ENCODE assay signal across 24 cellular contexts in the genomic region with DNA sequence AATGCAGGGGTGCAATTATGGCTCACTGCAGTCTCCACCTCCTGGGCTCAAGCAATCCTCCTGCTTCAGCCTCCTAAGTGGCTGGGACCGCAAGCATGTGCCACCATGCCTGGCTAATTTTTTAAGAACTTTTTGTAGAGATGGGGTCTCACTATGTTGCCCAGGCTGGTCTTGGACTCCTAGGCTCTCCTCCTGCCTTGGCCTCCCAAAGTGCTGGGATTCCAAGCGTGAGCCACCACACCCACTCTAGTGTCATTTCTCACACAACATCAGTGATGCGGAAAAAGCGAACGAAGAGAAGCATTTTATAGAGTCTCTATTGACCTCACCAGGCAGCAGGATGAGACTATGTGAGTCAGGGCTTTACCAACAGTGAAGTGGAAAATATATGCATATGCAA.
DNase-seq lines count a peak whose midpoint lies in the region; ATAC-seq, FAIRE-seq and TF ChIP-seq lines count a peak whose summit lies in the region.
"Had no signal": no experiment of that assay in that cellular context is flagged by ENCODE, and none has a peak within 500 bp of the region (broad histone marks: within the 10 kb centered on the region; RNA-seq: fewer than 3 reads in every experiment).

No MANE protein-coding gene starts in this region.

- FAIRE-seq in K562 (lab: Jason Lieb, UNC) = no peak
- FAIRE-seq: A204.1, D721Med, G401.6, GM12891, GM19239 had no signal

- 98% methylated on average over 5 of the region's 5 CpGs for WGBS in K562 (ENCODE audit: insufficient coverage, low coverage, missing lambda C conversion rate)

- H3K27me3 ChIP-seq in K562 (ENCODE audit: control insufficient read depth in 2 of 2, insufficient read depth in 2 of 2, low read length in 2 of 2) = no peaks in the 10 kb centered on the region
- no peaks in the 10 kb centered on the region for H3K27me3 ChIP-seq in Peyer's patch
- H3K27me3 ChIP-seq: BE2C, BLaER1 had no signal

- no peaks in the 10 kb centered on the region for H3K36me3 Mint-ChIP-seq in activated naive CD8-positive, alpha-beta T cell treated with anti-CD3 and anti-CD28 coated beads, Interleukin-2, amount 50 U/mL, for 24 hours (ENCODE audit: low read depth)
- H3K36me3 Mint-ChIP-seq: CD4-positive, CD25-positive, alpha-beta regulatory T cell; CD8-positive, alpha-beta memory T cell had no signal

- no peak overlapping the region for H3K9ac ChIP-seq in K562 (ENCODE audit: insufficient read depth in 1 of 2, low read depth in 2 of 2, low read length in 2 of 2)
- H3K9ac ChIP-seq: BLaER1 had no signal

- no TSS peak for BruUV-seq in K562 (replicated peaks; lab: Mats Ljungman, UMichigan)

- no peak overlapping the region for H3K4me2 ChIP-seq in K562 (ENCODE audit: insufficient read depth, low read length)
- H3K4me2 ChIP-seq: BLaER1 had no signal

- no peaks in the 10 kb centered on the region for H3K9me3 Mint-ChIP-seq in activated naive CD8-positive, alpha-beta T cell treated with anti-CD3 and anti-CD28 coated beads, Interleukin-2, amount 50 U/mL, for 24 hours
- H3K9me3 Mint-ChIP-seq: CD14-positive monocyte; CD4-positive, alpha-beta memory T cell; CD4-positive, CD25-positive, alpha-beta regulatory T cell; CD8-positive, alpha-beta memory T cell had no signal

- H3K9me3 ChIP-seq in HEK293 (ENCODE audit: control insufficient read depth, insufficient read depth, low read depth, low read length) (no peaks in the 10 kb centered on the region), K562 (replicated peaks; ENCODE audit: control insufficient read depth, insufficient read depth, low read depth, low read length) (no peaks in the 10 kb centered on the region), Peyer's patch (no peaks in the 10 kb centered on the region)
- H3K9me3 ChIP-seq: BE2C, BLaER1 had no signal

- in situ Hi-C loops in Caki2 (cut with HindIII; ENCODE audit: low pct_unique_long_range_greater_than_20kb, low sequenced_read_pairs) (no loop called here), K562 (cut with MboI) (no loop called here)

- POLR2A ChIA-PET in HEK293 (lab: Yijun Ruan, JAX) (no interaction called here), K562 (lab: Yijun Ruan, JAX) (no interaction called here)

- H3K4me3 ChIP-seq in HEK293 (ENCODE audit: low read depth, low read length) (no peak overlapping the region), K562 (no peak overlapping the region), Peyer's patch (no peak overlapping the region)
- H3K4me3 ChIP-seq: BLaER1 had no signal

- H3K27ac Mint-ChIP-seq in activated naive CD8-positive, alpha-beta T cell treated with anti-CD3 and anti-CD28 coated beads, Interleukin-2, amount 50 U/mL, for 24 hours = no peak overlapping the region
- H3K27ac Mint-ChIP-seq: CD14-positive monocyte; CD4-positive, alpha-beta memory T cell; CD4-positive, CD25-positive, alpha-beta regulatory T cell; CD8-positive, alpha-beta memory T cell had no signal

- TF ChIP-seq EP300 in K562 (IDR thresholded peaks at IDR 0.05; ENCODE audit: low read length) = no peak

- no peaks in the 10 kb centered on the region for H4K20me1 ChIP-seq in K562 (replicated peaks; ENCODE audit: control insufficient read depth, insufficient read depth, low read length)
- H4K20me1 ChIP-seq: BLaER1 had no signal

- no peak overlapping the region for H3K4me3 Mint-ChIP-seq in activated naive CD8-positive, alpha-beta T cell treated with anti-CD3 and anti-CD28 coated beads, Interleukin-2, amount 50 U/mL, for 24 hours
- H3K4me3 Mint-ChIP-seq: CD14-positive monocyte; CD4-positive, alpha-beta memory T cell; CD4-positive, CD25-positive, alpha-beta regulatory T cell; CD8-positive, alpha-beta memory T cell had no signal

- H3K4me1 ChIP-seq in HEK293 (ENCODE audit: control insufficient read depth, insufficient read depth, low read length) (no peaks in the 10 kb centered on the region), K562 (replicated peaks in 1 of 2; ENCODE audit: control insufficient read depth in 2 of 2, insufficient read depth in 2 of 2, low read length in 2 of 2) (no peaks in the 10 kb centered on the region), Peyer's patch (peaks cover 0 to 13% (median 0%) of the 10 kb centered on the region in 4 donors)
- H3K4me1 ChIP-seq: BE2C, BLaER1 had no signal

- no peaks in the 10 kb centered on the region for H3K27me3 Mint-ChIP-seq in activated naive CD8-positive, alpha-beta T cell treated with anti-CD3 and anti-CD28 coated beads, Interleukin-2, amount 50 U/mL, for 24 hours
- H3K27me3 Mint-ChIP-seq: CD4-positive, alpha-beta memory T cell had no signal

- TF ChIP-seq CTCF in HEK293 (tag by site-specific recombination; IDR thresholded peaks at IDR 0.05) (no peak), K562 (IDR thresholded peaks at IDR 0.05 in 2 of 3, conservative IDR thresholded peaks at IDR 0.05 in 1 of 3; ENCODE audit: insufficient read depth in 2 of 3, low read depth in 1 of 3, low read length in 3 of 3) (no peak), Peyer's patch (IDR thresholded peaks at IDR 0.05) (no peak)

- ATAC-seq in K562 (no peak), GM19455 (IDR thresholded peaks at IDR 0.05; ENCODE audit: unreplicated experiment) (no peak)
- ATAC-seq in activated naive CD8-positive, alpha-beta T cell treated with anti-CD3 and anti-CD28 coated beads, Interleukin-2, amount 50 U/mL, for 24 hours = no peak

- H3K79me2 ChIP-seq in K562 (ENCODE audit: control insufficient read depth, insufficient read depth, low read length) = no peaks in the 10 kb centered on the region

- DNase-seq in Caki2 (ENCODE audit: low read depth) = peak; percentile 57
- no peak for DNase-seq in K562 (ENCODE audit: extremely low read depth in 1 of 4, low spot score in 3 of 4)
- DNase-seq in Peyer's patch = no peak
- DNase-seq in activated naive CD8-positive, alpha-beta T cell treated with anti-CD3 and anti-CD28 coated beads, Interleukin-2, amount 50 U/mL, for 24 hours = no peak
- DNase-seq: 8988T; ACHN; BE2C; C1 segment of cervical spinal cord; Calu3; CD4-positive, alpha-beta memory T cell; CD4-positive, CD25-positive, alpha-beta regulatory T cell; CD8-positive, alpha-beta memory T cell; COR-L47; DMS79 treated with DMSO at 0.1 percent for 48 hours; GF-D8 had no signal

- no peaks in the 10 kb centered on the region for H3K4me1 Mint-ChIP-seq in activated naive CD8-positive, alpha-beta T cell treated with anti-CD3 and anti-CD28 coated beads, Interleukin-2, amount 50 U/mL, for 24 hours
- H3K4me1 Mint-ChIP-seq: CD4-positive, alpha-beta memory T cell; CD4-positive, CD25-positive, alpha-beta regulatory T cell; CD8-positive, alpha-beta memory T cell had no signal

- TF ChIP-seq RAD21 in K562 (CRISPR knock-in tag; conservative IDR thresholded peaks at IDR 0.05 in 1 of 2, IDR thresholded peaks at IDR 0.05 in 1 of 2) = no peak

- CTCF ChIA-PET in HEK293 (lab: Yijun Ruan, JAX) (interaction anchor here (0.6 kb wide), 1 partner anchor 66 kb away, joined by 4 read pairs; no protein-coding TSS in a partner anchor), K562 (lab: Yijun Ruan, JAX; ENCODE audit: low intra/inter-chr PET ratio) (interaction anchor here (0.7 kb wide), 1 partner anchor 108 kb away, joined by 3 read pairs; no protein-coding TSS in a partner anchor)

- H3K27ac ChIP-seq in HEK293 (ENCODE audit: extremely low read depth, low read depth, low read length) (no peak overlapping the region), K562 (ENCODE audit: extremely low read depth, low read depth, low read length) (no peak overlapping the region), Peyer's patch (no peak overlapping the region)
- H3K27ac ChIP-seq: BLaER1 had no signal

- no peak for TF ChIP-seq POLR2A in K562 (conservative IDR thresholded peaks at IDR 0.05)
- no peak for TF ChIP-seq POLR2A in Peyer's patch (IDR thresholded peaks at IDR 0.05)

- intact Hi-C loops in K562 (cut with micrococcal nuclease) = no loop called here

- no peak overlapping the region for H2AFZ ChIP-seq in K562 (ENCODE audit: low read depth, low read length)

- H3K9me1 ChIP-seq in K562 (ENCODE audit: control insufficient read depth, insufficient read depth, low read length) = no peaks in the 10 kb centered on the region

- H3K36me3 ChIP-seq in HEK293 (ENCODE audit: control insufficient read depth in 2 of 2, insufficient read depth in 1 of 2, low read length in 2 of 2) (no peaks in the 10 kb centered on the region), K562 (ENCODE audit: control insufficient read depth, insufficient read depth, low read length) (no peaks in the 10 kb centered on the region), Peyer's patch (peaks cover 0 to 46% (median 0%) of the 10 kb centered on the region in 3 donors)
- H3K36me3 ChIP-seq: BE2C, BLaER1 had no signal

TF ChIP-seq in HEK293, 187 proteins besides CTCF, POLR2A, EP300 and RAD21:
- TF ChIP-seq ZNF121 (tag by site-specific recombination; IDR thresholded peaks at IDR 0.05) (peak; percentile 56; the same call in 1 of the 2 replicates), ZNF423 (tag by site-specific recombination; IDR thresholded peaks at IDR 0.05) (no peak), ZBTB48 (tag by site-specific recombination; IDR thresholded peaks at IDR 0.05) (no peak)

TF ChIP-seq in K562, 482 proteins besides CTCF, POLR2A, EP300 and RAD21:
- TF ChIP-seq TSC22D4 (tag; IDR thresholded peaks at IDR 0.05) (no peak), ZZZ3 (IDR thresholded peaks at IDR 0.05) (no peak), ZNF121 (CRISPR knock-in tag; conservative IDR thresholded peaks at IDR 0.05) (peak; percentile 38; the same call in 1 of the 2 replicates), SPI1 (IDR thresholded peaks at IDR 0.05; ENCODE audit: borderline replicate concordance, low read depth, low read length) (no peak), FOXJ3 (CRISPR knock-in tag; IDR thresholded peaks at IDR 0.05) (no peak), MTF1 (CRISPR knock-in tag; IDR thresholded peaks at IDR 0.05; ENCODE audit: borderline replicate concordance) (no peak)
- TF ChIP-seq, protein P1, sequence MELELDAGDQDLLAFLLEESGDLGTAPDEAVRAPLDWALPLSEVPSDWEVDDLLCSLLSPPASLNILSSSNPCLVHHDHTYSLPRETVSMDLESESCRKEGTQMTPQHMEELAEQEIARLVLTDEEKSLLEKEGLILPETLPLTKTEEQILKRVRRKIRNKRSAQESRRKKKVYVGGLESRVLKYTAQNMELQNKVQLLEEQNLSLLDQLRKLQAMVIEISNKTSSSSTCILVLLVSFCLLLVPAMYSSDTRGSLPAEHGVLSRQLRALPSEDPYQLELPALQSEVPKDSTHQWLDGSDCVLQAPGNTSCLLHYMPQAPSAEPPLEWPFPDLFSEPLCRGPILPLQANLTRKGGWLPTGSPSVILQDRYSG (tag; conservative IDR thresholded peaks at IDR 0.05; ENCODE audit: low read depth) = no peak
